ENCODE assay signal across 1 cellular context in the genomic region with DNA sequence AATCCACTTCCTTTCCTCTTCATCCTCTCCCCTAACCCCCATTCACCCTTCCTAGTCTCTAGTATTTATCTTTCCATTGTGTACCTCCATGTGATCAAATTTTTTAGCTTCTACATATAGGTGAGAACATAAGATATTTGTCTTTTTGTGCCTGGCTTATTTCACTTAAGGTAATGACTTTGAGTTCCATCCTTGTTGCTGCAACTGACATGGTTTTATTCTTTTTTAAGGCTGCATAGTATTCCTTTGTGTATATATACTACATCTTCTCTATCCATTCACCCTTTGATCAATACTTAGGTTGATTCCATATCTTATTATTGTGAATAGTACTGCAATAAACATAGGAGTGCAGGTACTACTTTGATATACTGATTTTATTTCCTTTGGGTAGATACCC.
TF ChIP-seq lines count a peak whose summit lies in the region.

No MANE protein-coding gene starts in this region.

TF ChIP-seq in GM23338, 12 proteins besides CTCF, POLR2A, EP300 and RAD21 (continued from another document):
- TF ChIP-seq ZNF462 (CRISPR knock-in tag; IDR thresholded peaks at IDR 0.05) (no peak), ZNF331 (CRISPR knock-in tag; IDR thresholded peaks at IDR 0.05; ENCODE audit: low read depth) (no peak)
